Comparison of ENCODE assay signal across 10 cellular contexts in the genomic region with DNA sequence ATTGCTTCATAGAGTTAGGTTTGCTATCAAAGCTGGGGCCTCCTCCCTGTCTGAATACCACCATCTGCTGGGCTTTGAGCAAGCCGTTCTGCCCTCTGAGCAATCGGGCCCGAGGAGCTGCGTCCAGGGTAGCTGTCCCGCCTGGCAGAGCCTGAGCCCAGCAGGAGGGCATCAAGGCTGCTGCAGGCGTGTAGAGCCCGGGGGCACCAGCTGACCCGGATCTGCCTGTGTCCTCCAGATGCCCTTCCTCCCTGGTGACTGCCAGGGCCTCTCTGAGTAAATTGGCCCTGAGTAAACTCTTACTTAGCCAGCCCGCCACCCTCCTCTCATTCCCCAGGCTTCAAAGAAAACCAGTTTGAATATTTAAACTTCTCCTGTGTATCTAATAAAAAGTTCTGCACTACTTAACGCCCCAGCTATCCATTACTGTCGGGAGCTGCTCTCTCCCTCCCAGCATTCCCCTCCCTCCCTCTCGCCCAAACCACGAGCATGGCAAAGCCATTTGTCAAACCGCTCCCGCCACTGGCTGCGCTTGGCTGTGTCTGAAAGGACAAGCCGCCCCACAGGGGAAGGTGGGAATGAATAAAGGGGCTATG. TPM values are rescaled to one million over a fixed set of nuclear protein-coding genes. Genes with fewer than 3 reads are reported as not detected.
A peak's percentile ranks its signal among the peaks of the same experiment; 100 is the strongest.
DNase-seq lines count a peak whose midpoint lies in the region; ATAC-seq and TF ChIP-seq lines count a peak whose summit lies in the region.
"Had no signal": no experiment of that assay in that cellular context is flagged by ENCODE, and none has a peak within 500 bp of the region (broad histone marks: within the 10 kb centered on the region; RNA-seq: fewer than 3 reads in every experiment).

No MANE protein-coding gene starts in this region.

- peak overlapping the region; percentile 52 for H3K27ac Mint-ChIP-seq in glutamatergic neuron (ENCODE audit: unreplicated experiment)

- peak; percentile 55 for DNase-seq in H4 (ENCODE audit: low spot score)
- peak; percentile 76 for DNase-seq in NCI-H774 (lab: John Stamatoyannopoulos, UW)
- DNase-seq in glutamatergic neuron, result no peak
- DNase-seq in retina, result peak; percentile 86
- DNase-seq in pons (ENCODE audit: low spot score), result no peak
- no peak for DNase-seq in activated CD8-positive, alpha-beta memory T cell treated with anti-CD3 and anti-CD28 coated beads, Interleukin-2, amount 50 U/mL, for 4 hours
- DNase-seq: activated CD4-positive, alpha-beta T cell treated with anti-CD3 and anti-CD28 coated beads for 4 hours; stimulated activated CD4-positive, alpha-beta T cell treated with anti-CD3 and anti-CD28 coated beads, Interleukin-4, amount 100 ng/mL, for 4 hours had no signal

- H3K9me3 Mint-ChIP-seq in glutamatergic neuron (ENCODE audit: unreplicated experiment), result peaks cover 24% of the 10 kb centered on the region

- peaks cover 51% of the 10 kb centered on the region for H3K4me1 Mint-ChIP-seq in glutamatergic neuron (ENCODE audit: low read depth, unreplicated experiment)

- no peaks in the 10 kb centered on the region for H3K36me3 Mint-ChIP-seq in glutamatergic neuron (ENCODE audit: unreplicated experiment)

- peaks cover 16% of the 10 kb centered on the region for H3K27me3 Mint-ChIP-seq in glutamatergic neuron (ENCODE audit: unreplicated experiment)

- TF ChIP-seq CTCF in glutamatergic neuron (IDR thresholded peaks at IDR 0.05; ENCODE audit: partially characterized antibody, unreplicated experiment), result no peak

- ATAC-seq in GM21576 (IDR thresholded peaks at IDR 0.05; ENCODE audit: unreplicated experiment), result no peak
- no peak for ATAC-seq in GM18870 (IDR thresholded peaks at IDR 0.05; ENCODE audit: unreplicated experiment)

- H3K4me3 Mint-ChIP-seq in glutamatergic neuron (ENCODE audit: unreplicated experiment), result no peak overlapping the region

RNA-seq across cellular contexts. Expression of gene CDK5RAP3, which starts 16.4 kb away (rescaled TPM):
- total RNA-seq in H4 (2014; rRNA removed; shearing (Covaris generic)), result 53.4 and 57.6 TPM in 2 replicates
- total RNA-seq in glutamatergic neuron (ENCODE audit: unreplicated experiment), result 196 TPM

RNA-seq across cellular contexts. Expression of gene PRR15L, which starts 29.7 kb away (rescaled TPM):
- total RNA-seq in H4 (2014; rRNA removed; shearing (Covaris generic)), result not detected in 2 replicates
- total RNA-seq in glutamatergic neuron (ENCODE audit: unreplicated experiment), result not detected

RNA-seq across cellular contexts. Expression of gene PNPO, which starts 46.0 kb away (rescaled TPM):
- 38.2 and 47.5 TPM in 2 replicates for total RNA-seq in H4 (2014; rRNA removed; shearing (Covaris generic))
- 6.0 TPM for total RNA-seq in glutamatergic neuron (ENCODE audit: unreplicated experiment)

RNA-seq across cellular contexts. Expression of gene COPZ2, which starts 50.3 kb away (rescaled TPM):
- total RNA-seq in H4 (2014; rRNA removed; shearing (Covaris generic)), result 16.9 and 17.4 TPM in 2 replicates
- total RNA-seq in glutamatergic neuron (ENCODE audit: unreplicated experiment), result not detected

Comparison
In these comparisons a context has a peak if more than half of its experiments do, and no peak if none do; other contexts are left out.
1. DNase-seq: peak in H4 (single experiment), NCI-H774 (single experiment) and retina (single experiment); none in glutamatergic neuron (single experiment), pons (single experiment) and activated CD8-positive, alpha-beta memory T cell treated with anti-CD3 and anti-CD28 coated beads, Interleukin-2, amount 50 U/mL, for 4 hours (single experiment).